Comparison of ENCODE assay signal across 18 cellular contexts in genomic region chr10:77411805-77412204, GRCh38.
"Had no signal": no experiment of that assay in that cellular context is flagged by ENCODE, and none has a peak within 500 bp of the region (broad histone marks: within the 10 kb centered on the region; RNA-seq: fewer than 3 reads in every experiment).

No MANE protein-coding gene starts in this region.

- H3K36me3 ChIP-seq: heart left ventricle, right atrium auricular region, suprapubic skin, tibial nerve had no signal

- DNase-seq: central memory CD4-positive, alpha-beta T cell; effector CD8-positive, alpha-beta T cell; foreskin keratinocyte; heart left ventricle; hippocampal formation; left colon; mesendoderm; naive thymus-derived CD4-positive, alpha-beta T cell; nephron progenitor cell; small intestine; stimulated activated CD4-positive, alpha-beta T cell treated with anti-CD3 and anti-CD28 coated beads, Interleukin-12 subunit alpha, Interleukin-12 subunit beta, amount 100 ng/mL, for 4 hours; stimulated activated CD4-positive, alpha-beta T cell treated with anti-CD3 and anti-CD28 coated beads, Interleukin-2, amount 100 ng/mL, for 48 hours; stimulated activated naive CD4-positive, alpha-beta T cell treated with Interleukin-2 at 50 U/mL for 16 hours had no signal

- H3K9me3 ChIP-seq: heart left ventricle, right atrium auricular region, suprapubic skin, tibial nerve had no signal

- H3K27me3 ChIP-seq: foreskin keratinocyte, right atrium auricular region, tibial nerve had no signal

- H3K27ac ChIP-seq: foreskin keratinocyte, right atrium auricular region, suprapubic skin, tibial nerve had no signal

- ATAC-seq: esophagus mucosa; foreskin keratinocyte; heart left ventricle; left colon; naive thymus-derived CD4-positive, alpha-beta T cell had no signal

- H3K4me3 ChIP-seq: coronary artery, heart left ventricle, right atrium auricular region, suprapubic skin, tibial nerve had no signal

- H3K4me1 ChIP-seq: right atrium auricular region, tibial nerve had no signal
